8 cellular contexts compared by ENCODE assay signal in the genomic region with DNA sequence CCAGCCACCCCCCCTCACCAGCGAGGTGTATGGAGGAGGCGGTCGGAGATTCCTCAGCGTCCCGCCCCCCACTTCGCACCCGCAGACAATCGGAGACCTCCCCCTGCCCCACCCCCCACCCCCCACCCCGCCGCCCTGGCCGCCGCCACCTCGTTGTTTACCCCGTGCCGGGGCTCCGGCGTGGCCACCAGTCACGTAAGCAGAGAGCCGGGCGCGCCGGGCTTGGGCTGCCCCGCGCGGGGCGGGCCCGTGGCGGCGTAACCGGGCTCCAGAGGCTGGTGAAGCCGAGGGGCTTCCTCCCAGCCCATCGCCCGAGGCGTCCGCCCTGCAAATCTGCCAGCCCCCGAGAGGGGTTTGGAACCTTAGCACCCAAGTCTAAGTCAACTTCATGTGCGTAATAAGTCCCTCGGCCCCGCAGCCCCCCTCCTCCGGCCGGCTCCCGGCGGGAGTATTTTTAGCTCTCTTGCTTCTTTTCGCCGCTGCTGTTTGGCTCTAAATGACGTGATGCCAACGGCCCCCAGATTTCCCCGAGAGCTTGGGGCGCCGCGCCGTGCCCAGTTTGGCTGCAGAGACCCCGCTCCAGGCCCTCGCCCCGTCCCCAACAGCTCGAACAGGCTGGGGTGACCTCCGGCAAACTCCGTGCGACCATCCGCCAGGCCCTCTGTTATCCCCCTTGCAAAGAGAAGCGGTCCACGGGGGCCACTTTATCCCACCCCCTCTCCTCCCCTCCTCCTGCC. TPM values are rescaled to one million over a fixed set of nuclear protein-coding genes. Genes with fewer than 3 reads are reported as not detected.
DNase-seq lines count a peak whose midpoint lies in the region; FAIRE-seq and TF ChIP-seq lines count a peak whose summit lies in the region.

No MANE protein-coding gene starts in this region.

- H3K36me3 ChIP-seq in bronchial epithelial cell (ENCODE audit: control insufficient read depth, insufficient read depth, low read length), result no peaks in the 10 kb centered on the region
- no peaks in the 10 kb centered on the region for H3K36me3 ChIP-seq in kidney (ENCODE audit: control insufficient read depth in 1 of 2, insufficient read depth in 2 of 2, low read length in 2 of 2)

- H3K9me3 ChIP-seq in kidney (ENCODE audit: control insufficient read depth in 1 of 2, low read length in 2 of 2), result no peaks in the 10 kb centered on the region

- FAIRE-seq in bronchial epithelial cell (lab: Jason Lieb, UNC), result no peak
- no peak for FAIRE-seq in kidney (lab: Jason Lieb, UNC)

- H3K36me3 Mint-ChIP-seq in activated naive CD4-positive, alpha-beta T cell treated with anti-CD3 and anti-CD28 coated beads for 36 hours (ENCODE audit: low read depth), result peaks cover 2% of the 10 kb centered on the region

- CTCF ChIA-PET in activated naive CD4-positive, alpha-beta T cell treated with anti-CD3 and anti-CD28 coated beads for 36 hours (lab: Charles Lee), result interaction anchor here (0.6 to 11.0 kb wide), 10 partner anchors 12 to 323 kb away, joined by 3 to 181 read pairs (median 7); partner anchors contain the start of gene SMNDC1

- intact Hi-C loops in activated naive CD4-positive, alpha-beta T cell treated with anti-CD3 and anti-CD28 coated beads for 36 hours (cut with micrococcal nuclease), result loop anchor here (1.0 to 5.0 kb wide), 8 partner anchors 41 to 652 kb away; partner anchors contain the start of genes DUSP5, SMC3 and XPNPEP1
- intact Hi-C loops in kidney (cut with DNase I), result loop anchor here (10.0 kb wide), 1 partner anchor 75 kb away; no protein-coding TSS in a partner anchor

- H3K9ac ChIP-seq in kidney (ENCODE audit: low read length in 2 of 2), result peak overlapping the region; percentile 57 to 70

- peaks cover 0 to 8% of the 10 kb centered on the region in 2 donors for H3K4me1 ChIP-seq in kidney (ENCODE audit: control insufficient read depth in 1 of 2, insufficient read depth in 1 of 2, low read depth in 1 of 2, low read length in 2 of 2)

- peaks cover 45% of the 10 kb centered on the region for H3K4me1 Mint-ChIP-seq in activated naive CD4-positive, alpha-beta T cell treated with anti-CD3 and anti-CD28 coated beads for 36 hours (ENCODE audit: low read depth)

- H3K27me3 ChIP-seq in bronchial epithelial cell (ENCODE audit: control insufficient read depth, insufficient read depth, low read length), result no peaks in the 10 kb centered on the region

- DNase-seq in activated naive CD4-positive, alpha-beta T cell treated with anti-CD3 and anti-CD28 coated beads for 36 hours, result peak; percentile 56
- no peak for DNase-seq in activated naive CD4-positive, alpha-beta T cell treated with Interleukin-2 at 50 U/mL for 16 hours
- DNase-seq in T-helper 1 cell (peak in 3 of 5 donors; percentile 38 to 65 (median 54)), bronchial epithelial cell (ENCODE audit: low read depth) (no peak), kidney (peak; percentile 87), NCI-H128 (lab: John Stamatoyannopoulos, UW; ENCODE audit: unreplicated experiment) (no peak), pons (ENCODE audit: low spot score) (no peak)
- peak; percentile 36 for DNase-seq in stimulated activated CD4-positive, alpha-beta T cell treated with anti-CD3 and anti-CD28 coated beads, Interleukin-12 subunit alpha, Interleukin-12 subunit beta, amount 100 ng/mL, for 4 hours

- peaks cover 3% of the 10 kb centered on the region for H3K27me3 Mint-ChIP-seq in activated naive CD4-positive, alpha-beta T cell treated with anti-CD3 and anti-CD28 coated beads for 36 hours (ENCODE audit: low read depth)

- peak overlapping the region; percentile 97 for H3K27ac Mint-ChIP-seq in activated naive CD4-positive, alpha-beta T cell treated with anti-CD3 and anti-CD28 coated beads for 36 hours

- peak overlapping the region; percentile 97 for H3K4me3 Mint-ChIP-seq in activated naive CD4-positive, alpha-beta T cell treated with anti-CD3 and anti-CD28 coated beads for 36 hours

- TF ChIP-seq CTCF in bronchial epithelial cell (IDR thresholded peaks at IDR 0.05; ENCODE audit: insufficient read depth, low read length, severe bottlenecking) (no peak), kidney (IDR thresholded peaks at IDR 0.05; ENCODE audit: borderline replicate concordance, extremely low read depth, insufficient read depth) (no peak)

- peak overlapping the region; percentile 81 to 85 for H3K27ac ChIP-seq in kidney (ENCODE audit: low read depth in 2 of 2, low read length in 2 of 2)

- H3K4me3 ChIP-seq in bronchial epithelial cell (ENCODE audit: low read depth, low read length) (peak overlapping the region; percentile 79), kidney (ENCODE audit: low read length in 2 of 2) (peak overlapping the region; percentile 74 to 94)

- H3K9me3 Mint-ChIP-seq in activated naive CD4-positive, alpha-beta T cell treated with anti-CD3 and anti-CD28 coated beads for 36 hours, result no peaks in the 10 kb centered on the region

RNA-seq across cellular contexts. Expression of gene MXI1, which starts 2.7 kb away (rescaled TPM):
- total RNA-seq in activated naive CD4-positive, alpha-beta T cell treated with anti-CD3 and anti-CD28 coated beads for 36 hours, result 10 to 100 TPM; 24.4 to 27.5 TPM
- 26.5 and 48.7 TPM in 2 replicates for total RNA-seq in bronchial epithelial cell
- 29.0 TPM for total RNA-seq in kidney
- polyA plus RNA-seq in kidney (ENCODE audit: insufficient read depth, low read depth, low replicate concordance), result 27.6 TPM

Comparison
In these comparisons a context has a peak if more than half of its experiments do, and no peak if none do; other contexts are left out.
1. DNase-seq: peak in activated naive CD4-positive, alpha-beta T cell treated with anti-CD3 and anti-CD28 coated beads for 36 hours (single experiment), T-helper 1 cell (3 of 5), kidney (single experiment) and stimulated activated CD4-positive, alpha-beta T cell treated with anti-CD3 and anti-CD28 coated beads, Interleukin-12 subunit alpha, Interleukin-12 subunit beta, amount 100 ng/mL, for 4 hours (single experiment); none in activated naive CD4-positive, alpha-beta T cell treated with Interleukin-2 at 50 U/mL for 16 hours (single experiment), bronchial epithelial cell (single experiment), NCI-H128 (single experiment) and pons (single experiment).